8 cellular contexts compared by ENCODE assay signal in the genomic region with DNA sequence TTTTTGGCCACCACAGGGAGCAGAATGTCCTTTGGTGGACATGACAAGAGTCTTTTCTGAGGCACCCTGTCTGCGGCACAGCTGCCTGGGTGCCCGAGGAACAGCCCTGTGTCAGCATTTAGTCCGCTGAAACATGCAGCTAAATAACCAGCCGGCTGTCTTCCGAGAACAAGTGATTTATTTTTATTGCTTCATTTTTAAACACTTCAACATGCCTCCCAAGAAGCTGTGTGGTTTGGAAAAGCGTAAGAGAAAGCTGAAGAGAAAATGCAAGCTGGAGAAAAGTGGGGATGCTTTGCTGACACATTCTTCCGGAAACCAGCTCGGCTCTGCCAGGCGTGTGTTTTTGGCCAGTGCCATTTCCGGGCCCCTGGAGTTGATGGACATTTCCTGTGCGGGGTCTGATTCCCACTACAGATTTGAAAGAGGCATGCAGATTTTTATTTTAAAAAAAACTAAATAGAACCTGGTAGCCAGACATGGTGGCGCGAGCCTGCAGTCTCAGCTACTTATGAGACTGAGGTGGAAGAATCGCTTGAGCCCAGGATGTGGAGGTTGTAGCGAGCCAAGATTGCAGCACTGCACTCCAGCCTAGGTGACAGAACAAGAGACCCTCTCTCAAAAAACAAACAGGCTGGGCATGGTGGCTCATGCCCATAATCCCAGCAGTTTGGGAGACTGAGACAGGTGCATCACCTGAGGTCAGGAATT.
DNase-seq lines count a peak whose midpoint lies in the region; ATAC-seq, FAIRE-seq and TF ChIP-seq lines count a peak whose summit lies in the region.

No MANE protein-coding gene starts in this region.

- H3K4me3 ChIP-seq in SK-N-MC (peak overlapping the region; percentile 72), endothelial cell of umbilical vein (replicated peaks in 1 of 3; ENCODE audit: insufficient read depth in 1 of 3, low read depth in 1 of 3, low read length in 3 of 3) (peak overlapping the region in 1 of 3 experiments; percentile 15)

- TSS peak; percentile 59 for BruUV-seq in endothelial cell of umbilical vein (replicated peaks; lab: Mats Ljungman, UMichigan)

- dilution Hi-C loops in endothelial cell of umbilical vein (cut with MboI; ENCODE audit: extremely low pct_ligation_motif_present, low sequenced_read_pairs) = no loop called here

- CTCF ChIA-PET in endothelial cell of umbilical vein (lab: Charles Lee) = interaction anchor here (1.0 to 2.0 kb wide), 6 partner anchors 13 to 179 kb away, joined by 4 to 7 read pairs (median 5); no protein-coding TSS in a partner anchor

- H3K27me3 ChIP-seq in endothelial cell of umbilical vein (ENCODE audit: control insufficient read depth in 2 of 2, insufficient read depth in 2 of 2, low read length in 2 of 2) = no peaks in the 10 kb centered on the region

- H3K36me3 ChIP-seq in SK-N-MC (ENCODE audit: insufficient read depth, low read length) (no peaks in the 10 kb centered on the region), endothelial cell of umbilical vein (ENCODE audit: control insufficient read depth in 2 of 2, extremely low read depth in 1 of 2, insufficient read depth in 2 of 2, low read length in 2 of 2) (no peaks in the 10 kb centered on the region)

- ATAC-seq in GM18867 (IDR thresholded peaks at IDR 0.05; ENCODE audit: unreplicated experiment) = no peak
- ATAC-seq in HG02885 (IDR thresholded peaks at IDR 0.05; ENCODE audit: poor library complexity, unreplicated experiment) = no peak

- POLR2A ChIA-PET in endothelial cell of umbilical vein (lab: Charles Lee) = no interaction called here

- H3K9me1 ChIP-seq in endothelial cell of umbilical vein (replicated peaks; ENCODE audit: control insufficient read depth, extremely low read depth, insufficient read depth, low read length) = no peaks in the 10 kb centered on the region

- DNase-seq in GM03348 (ENCODE audit: low spot score) (peak; percentile 89), SK-N-MC (ENCODE audit: low read depth, low spot score) (peak; percentile 98), endothelial cell of umbilical vein (ENCODE audit: low read depth, low spot score) (peak; percentile 73), non-pigmented ciliary epithelial cell (ENCODE audit: low read depth) (peak; percentile 11), OCI-M2 (lab: John Stamatoyannopoulos, UW; ENCODE audit: unreplicated experiment) (no peak), DMS53 (lab: John Stamatoyannopoulos, UW) (no peak)

- TF ChIP-seq POLR2A in endothelial cell of umbilical vein (IDR thresholded peaks at IDR 0.05; ENCODE audit: low read depth, low read length) = peak; percentile 57

- no peaks in the 10 kb centered on the region for H3K79me2 ChIP-seq in endothelial cell of umbilical vein (ENCODE audit: control insufficient read depth, insufficient read depth, low read length)

- H3K27ac ChIP-seq in SK-N-MC (peak overlapping the region; percentile 100), endothelial cell of umbilical vein (ENCODE audit: insufficient read depth, low read depth, low read length) (peak overlapping the region; percentile 81)

- H3K9ac ChIP-seq in SK-N-MC (ENCODE audit: insufficient read length) = peak overlapping the region; percentile 61
- H3K9ac ChIP-seq in endothelial cell of umbilical vein (replicated peaks; ENCODE audit: extremely low read depth, insufficient read depth, low read length) = peak overlapping the region; percentile 61

- H3K9me3 ChIP-seq in SK-N-MC (ENCODE audit: low read depth, low read length) (peaks cover 2% of the 10 kb centered on the region; the same call in 1 of the 2 replicates), endothelial cell of umbilical vein (replicated peaks; ENCODE audit: control insufficient read depth, insufficient read depth, low read length) (no peaks in the 10 kb centered on the region)

- TF ChIP-seq CTCF in endothelial cell of umbilical vein (IDR thresholded peaks at IDR 0.05; ENCODE audit: extremely low read depth in 1 of 2, insufficient read depth in 1 of 2, low read depth in 1 of 2, low read length in 2 of 2) = no peak

- no peak overlapping the region for H2AFZ ChIP-seq in endothelial cell of umbilical vein (ENCODE audit: low read depth, low read length)

- intact Hi-C loops in endothelial cell of umbilical vein (cut with micrococcal nuclease) = loop anchor here (1.0 to 5.0 kb wide), 3 partner anchors 29 to 110 kb away; no protein-coding TSS in a partner anchor

- peak overlapping the region; percentile 60 for H3K4me2 ChIP-seq in endothelial cell of umbilical vein (ENCODE audit: insufficient read depth, low read length)

- FAIRE-seq in endothelial cell of umbilical vein (lab: Jason Lieb, UNC) = peak; percentile 99

- H4K20me1 ChIP-seq in endothelial cell of umbilical vein (replicated peaks; ENCODE audit: control insufficient read depth, extremely low read depth, insufficient read depth, low read length) = no peaks in the 10 kb centered on the region

- peaks cover 23% of the 10 kb centered on the region for H3K4me1 ChIP-seq in endothelial cell of umbilical vein (ENCODE audit: control insufficient read depth, extremely low read depth, insufficient read depth, low read length)

TF ChIP-seq in endothelial cell of umbilical vein, 7 proteins besides CTCF, POLR2A, EP300 and RAD21:
- no peak for TF ChIP-seq EZH2 (IDR thresholded peaks at IDR 0.05; ENCODE audit: borderline replicate concordance, low read depth, low read length, severe bottlenecking)
- peak; percentile 83 for TF ChIP-seq POLR2AphosphoS5 (IDR thresholded peaks at IDR 0.05; ENCODE audit: insufficient read depth, low read depth, low read length)
- TF ChIP-seq FOS (IDR thresholded peaks at IDR 0.05; ENCODE audit: borderline replicate concordance, insufficient read depth, low read length) = peak; percentile 57
- TF ChIP-seq JUN (IDR thresholded peaks at IDR 0.05; ENCODE audit: borderline replicate concordance, insufficient read depth, insufficient read length, low read depth) = peak; percentile 62
- TF ChIP-seq GATA2 (IDR thresholded peaks at IDR 0.05; ENCODE audit: insufficient read depth, insufficient read length, low read depth, low read length) = peak; percentile 83
- no peak for TF ChIP-seq MYC (IDR thresholded peaks at IDR 0.05; ENCODE audit: low read depth, low read length)
- TF ChIP-seq, protein P1, sequence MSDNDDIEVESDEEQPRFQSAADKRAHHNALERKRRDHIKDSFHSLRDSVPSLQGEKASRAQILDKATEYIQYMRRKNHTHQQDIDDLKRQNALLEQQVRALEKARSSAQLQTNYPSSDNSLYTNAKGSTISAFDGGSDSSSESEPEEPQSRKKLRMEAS (IDR thresholded peaks at IDR 0.05; ENCODE audit: insufficient read depth, insufficient read length) = no peak

Comparison
In these comparisons a context has a peak if more than half of its experiments do, and no peak if none do; other contexts are left out.
1. DNase-seq: peak in GM03348 (single experiment), SK-N-MC (single experiment), endothelial cell of umbilical vein (single experiment) and non-pigmented ciliary epithelial cell (single experiment); none in OCI-M2 (single experiment) and DMS53 (single experiment).